25 cellular contexts compared by ENCODE assay signal in genomic region chr2:167478196-167478595, GRCh38.
"Had no signal": no experiment of that assay in that cellular context is flagged by ENCODE, and none has a peak within 500 bp of the region (broad histone marks: within the 10 kb centered on the region; RNA-seq: fewer than 3 reads in every experiment).

No MANE protein-coding gene starts in this region.

- DNase-seq: activated CD4-positive, alpha-beta memory T cell treated with anti-CD3 and anti-CD28 coated beads for 36 hours; activated CD4-positive, alpha-beta T cell treated with anti-CD3 and anti-CD28 coated beads for 48 hours; activated CD8-positive, alpha-beta memory T cell treated with anti-CD3 and anti-CD28 coated beads, Interleukin-2, amount 50 U/mL, for 4 hours; activated effector memory CD4-positive, alpha-beta T cell treated with anti-CD3 and anti-CD28 coated beads, Interleukin-2, amount 50 U/mL, for 16 hours; activated naive CD4-positive, alpha-beta T cell treated with anti-CD3 and anti-CD28 coated beads, Interleukin-2, amount 10 ng/mL, durations not matched to agents 7 days and 5 days; activated T-cell treated with anti-CD3 and anti-CD28 coated beads, Interleukin-2, amount 50 U/mL, for 1 hour; amniotic stem cell; caudate nucleus; cortex of kidney; effector memory CD8-positive, alpha-beta T cell; foreskin fibroblast; heart left ventricle; hypothalamus; left colon; midbrain; naive thymus-derived CD4-positive, alpha-beta T cell; nucleus accumbens; psoas muscle; spleen; stimulated activated naive CD4-positive, alpha-beta T cell; T-helper 9 cell; tibial artery; upper lobe of right lung had no signal

- H3K36me3 ChIP-seq: heart left ventricle, right atrium auricular region, spleen, suprapubic skin, tibial artery, upper lobe of right lung had no signal

- H3K27me3 ChIP-seq: heart left ventricle, right atrium auricular region, spleen, suprapubic skin, tibial artery, upper lobe of right lung had no signal

- H3K4me3 ChIP-seq: heart left ventricle, psoas muscle, right atrium auricular region, spleen, suprapubic skin, tibial artery, upper lobe of right lung had no signal
